ENCODE assay signal across 8 cellular contexts in genomic region chr16:74695450-74696422, GRCh38. TPM values are rescaled to one million over a fixed set of nuclear protein-coding genes. Genes with fewer than 3 reads are reported as not detected.
DNase-seq lines count a peak whose midpoint lies in the region; ATAC-seq and TF ChIP-seq lines count a peak whose summit lies in the region.

No MANE protein-coding gene starts in this region.

- no peaks in the 10 kb centered on the region for H3K4me1 ChIP-seq in colonic mucosa

- H3K9me3 ChIP-seq in colonic mucosa: no peaks in the 10 kb centered on the region

- ATAC-seq in GM19025 (IDR thresholded peaks at IDR 0.05; ENCODE audit: low read depth, unreplicated experiment) (peak; percentile 74), HG03175 (IDR thresholded peaks at IDR 0.05; ENCODE audit: unreplicated experiment) (peak; percentile 91)

- no peaks in the 10 kb centered on the region for H3K36me3 ChIP-seq in colonic mucosa

- no peak for TF ChIP-seq CTCF in colonic mucosa (IDR thresholded peaks at IDR 0.05)

- DNase-seq in AG20443 (ENCODE audit: low spot score): peak; percentile 95
- DNase-seq in NCI-H345 treated with DMSO at 0.1 percent for 48 hours (lab: John Stamatoyannopoulos, UW; ENCODE audit: unreplicated experiment): peak; percentile 12
- peak in 3 of 4 experiments; percentile 8 to 38 (median 10) for DNase-seq in activated CD4-positive, CD25-positive, alpha-beta regulatory T cell (lab: John Stamatoyannopoulos, UW)
- peak; percentile 86 for DNase-seq in colonic mucosa
- peak; percentile 86 for DNase-seq in kidney glomerular epithelial cell (lab: John Stamatoyannopoulos, UW)
- DNase-seq in stimulated activated CD4-positive, alpha-beta T cell treated with anti-CD3 and anti-CD28 coated beads, Interleukin-15, amount 100 ng/mL, for 48 hours (ENCODE audit: low read depth in 2 of 2): peak; percentile 32 to 53

- H3K4me3 ChIP-seq in colonic mucosa: peak overlapping the region; percentile 29

- H3K27me3 ChIP-seq in colonic mucosa: no peaks in the 10 kb centered on the region

- H3K9ac ChIP-seq in colonic mucosa (ENCODE audit: low read depth in 2 of 2, low read length in 2 of 2): no peak overlapping the region

- intact Hi-C loops in colonic mucosa (cut with DNase I): no loop called here

- H3K27ac ChIP-seq in colonic mucosa: no peak overlapping the region

RNA-seq across cellular contexts. Expression of gene MLKL, which starts 4.9 kb away (rescaled TPM):
- 10 to 100 TPM; 13.9 to 25.1 TPM for total RNA-seq in colonic mucosa

RNA-seq across cellular contexts. Expression of gene RFWD3, which starts 29.1 kb away (rescaled TPM):
- total RNA-seq in colonic mucosa: 10 to 100 TPM; 23.2 to 45.7 TPM

Comparison
In these comparisons a context has a peak if more than half of its experiments do, and no peak if none do; other contexts are left out.
1. DNase-seq: peak in every context shown above with its lines; median percentile 95 in AG20443; 86 in colonic mucosa; 86 in kidney glomerular epithelial cell; 42 in stimulated activated CD4-positive, alpha-beta T cell treated with anti-CD3 and anti-CD28 coated beads, Interleukin-15, amount 100 ng/mL, for 48 hours; 12 in NCI-H345 treated with DMSO at 0.1 percent for 48 hours; 10 in activated CD4-positive, CD25-positive, alpha-beta regulatory T cell.